20 cellular contexts compared by ENCODE assay signal in genomic region chr15:71686221-71687050, GRCh38.
DNase-seq lines count a peak whose midpoint lies in the region; ATAC-seq, FAIRE-seq and TF ChIP-seq lines count a peak whose summit lies in the region.
"Had no signal": no experiment of that assay in that cellular context is flagged by ENCODE, and none has a peak within 500 bp of the region (broad histone marks: within the 10 kb centered on the region; RNA-seq: fewer than 3 reads in every experiment).

No MANE protein-coding gene starts in this region.

- H2BK15ac ChIP-seq in mesenchymal stem cell (ENCODE audit: low read depth, poor library complexity, severe bottlenecking), result no peak overlapping the region

- BruUV-seq in mammary epithelial cell (replicated peaks; lab: Mats Ljungman, UMichigan), result no TSS peak

- TF ChIP-seq CTCF in SK-N-SH (IDR thresholded peaks at IDR 0.05) (no peak), mammary epithelial cell (conservative IDR thresholded peaks at IDR 0.05 in 1 of 2, IDR thresholded peaks at IDR 0.05 in 1 of 2; ENCODE audit: extremely low read depth in 1 of 2, insufficient read depth in 1 of 2, low read depth in 1 of 2, low read length in 2 of 2) (no peak)
- no peak for TF ChIP-seq CTCF in CD8-positive, alpha-beta T cell (IDR thresholded peaks at IDR 0.05)

- H3K79me2 ChIP-seq in SK-N-SH (ENCODE audit: insufficient read depth), result no peaks in the 10 kb centered on the region
- no peaks in the 10 kb centered on the region for H3K79me2 ChIP-seq in mammary epithelial cell (ENCODE audit: insufficient read depth, low read length)

- H4K20me1 ChIP-seq in SK-N-SH (ENCODE audit: insufficient read depth) (no peaks in the 10 kb centered on the region), mammary epithelial cell (ENCODE audit: insufficient read depth, low read length) (no peaks in the 10 kb centered on the region)

- no peak overlapping the region for H2AFZ ChIP-seq in SK-N-SH (ENCODE audit: low read depth)
- no peak overlapping the region for H2AFZ ChIP-seq in mesenchymal stem cell (ENCODE audit: low read depth, low read length)
- H2AFZ ChIP-seq in mammary epithelial cell (ENCODE audit: low read depth, low read length), result no peak overlapping the region

- no peak overlapping the region for H4K91ac ChIP-seq in mesenchymal stem cell (ENCODE audit: low read length)

- H3K4me1 Mint-ChIP-seq in CD8-positive, alpha-beta T cell (ENCODE audit: low read depth), result peaks cover 3% of the 10 kb centered on the region

- no peak overlapping the region for H4K8ac ChIP-seq in mesenchymal stem cell (ENCODE audit: low read length)

- CTCF ChIA-PET in SK-N-SH (lab: Yijun Ruan, JAX) (no interaction called here), mammary epithelial cell (lab: Charles Lee; ENCODE audit: low non-redundant PET) (no interaction called here)
- CTCF ChIA-PET in CD8-positive, alpha-beta T cell (lab: Charles Lee), result interaction anchor here (1.0 kb wide), 1 partner anchor 44 kb away, joined by 4 read pairs; no protein-coding TSS in a partner anchor

- no peak for TF ChIP-seq EP300 in SK-N-SH (IDR thresholded peaks at IDR 0.05; ENCODE audit: borderline replicate concordance in 1 of 2, low read depth in 1 of 2, low read length in 1 of 2)

- no peaks in the 10 kb centered on the region for H3K9me2 ChIP-seq in SK-N-SH

- no peak overlapping the region for H3K14ac ChIP-seq in mesenchymal stem cell (ENCODE audit: low read length in 2 of 2)

- peak; percentile 57 for FAIRE-seq in HTR-8/SVneo (lab: Jason Lieb, UNC)
- FAIRE-seq: GM12878, RCC 7860 had no signal

- POLR2A ChIA-PET in SK-N-SH (lab: Yijun Ruan, JAX), result no interaction called here
- POLR2A ChIA-PET in CD8-positive, alpha-beta T cell (lab: Charles Lee), result no interaction called here

- H2BK120ac ChIP-seq in mesenchymal stem cell (ENCODE audit: low read depth, low read length), result no peak overlapping the region

- no peak overlapping the region for H3K18ac ChIP-seq in mesenchymal stem cell (ENCODE audit: low read depth in 1 of 2, low read length in 2 of 2)

- H3K27ac ChIP-seq in SK-N-SH (ENCODE audit: low read depth in 2 of 2, low read length in 1 of 2) (peak overlapping the region; percentile 69 to 76; a peak in 3 of 4 replicates), mesenchymal stem cell (ENCODE audit: low read length, poor library complexity, severe bottlenecking) (no peak overlapping the region), mammary epithelial cell (ENCODE audit: insufficient read depth, low read depth, low read length) (no peak overlapping the region)
- H3K27ac ChIP-seq in CD8-positive, alpha-beta T cell (ENCODE audit: low read depth, low read length), result no peak overlapping the region
- H3K27ac ChIP-seq: HL-60 had no signal

- peak overlapping the region; percentile 74 for H2AK5ac ChIP-seq in mesenchymal stem cell (ENCODE audit: low read length, severe bottlenecking)

- H3K4ac ChIP-seq in mesenchymal stem cell (ENCODE audit: low read depth in 1 of 2, low read length in 2 of 2), result no peak overlapping the region

- H3K79me1 ChIP-seq in mesenchymal stem cell (replicated peaks; ENCODE audit: low read length, poor library complexity, severe bottlenecking), result peaks cover 1% of the 10 kb centered on the region

- peaks cover 34% of the 10 kb centered on the region for H3F3A ChIP-seq in SK-N-SH (replicated peaks; ENCODE audit: insufficient read depth)

- H3K9me3 ChIP-seq in SK-N-SH, result no peaks in the 10 kb centered on the region
- H3K9me3 ChIP-seq in mesenchymal stem cell (ENCODE audit: control insufficient read depth, low read length), result no peaks in the 10 kb centered on the region
- H3K9me3 ChIP-seq in mammary epithelial cell (replicated peaks; ENCODE audit: insufficient read depth, low read length), result no peaks in the 10 kb centered on the region
- no peaks in the 10 kb centered on the region for H3K9me3 ChIP-seq in CD8-positive, alpha-beta T cell (ENCODE audit: low read length)
- H3K9me3 ChIP-seq: BE2C had no signal

- H3K4me2 ChIP-seq in SK-N-SH, result no peak overlapping the region
- H3K4me2 ChIP-seq in mesenchymal stem cell (ENCODE audit: low read length, poor library complexity, severe bottlenecking), result no peak overlapping the region
- no peak overlapping the region for H3K4me2 ChIP-seq in mammary epithelial cell (ENCODE audit: insufficient read depth, low read depth, low read length)

- H3K23ac ChIP-seq in mesenchymal stem cell (ENCODE audit: low read length in 2 of 2), result no peak overlapping the region

- dilution Hi-C loops in mammary epithelial cell (cut with HindIII; ENCODE audit: low sequenced_read_pairs), result no loop called here

- H3K4me1 ChIP-seq in SK-N-SH (ENCODE audit: control insufficient read depth in 1 of 2, insufficient read depth in 2 of 2, low read depth in 1 of 2, low read length in 1 of 2) (peaks cover 9 to 35% of the 10 kb centered on the region in 2 experiments), mesenchymal stem cell (ENCODE audit: control insufficient read depth, insufficient read depth, low read depth, low read length) (peaks cover 6% of the 10 kb centered on the region), mammary epithelial cell (ENCODE audit: insufficient read depth, low read length) (peaks cover 7% of the 10 kb centered on the region)
- no peaks in the 10 kb centered on the region for H3K4me1 ChIP-seq in CD8-positive, alpha-beta T cell (ENCODE audit: insufficient read depth, low read length)
- H3K4me1 ChIP-seq: BE2C had no signal

- no peak overlapping the region for H3K4me3 Mint-ChIP-seq in CD8-positive, alpha-beta T cell
- H3K4me3 Mint-ChIP-seq: H9 had no signal

- H2BK5ac ChIP-seq in mesenchymal stem cell (ENCODE audit: low read depth, low read length, poor library complexity, severe bottlenecking), result no peak overlapping the region

- intact Hi-C loops in mammary epithelial cell (cut with micrococcal nuclease), result no loop called here
- intact Hi-C loops in CD8-positive, alpha-beta T cell (cut with DNase I, micrococcal nuclease), result no loop called here

- H3K36me3 Mint-ChIP-seq in CD8-positive, alpha-beta T cell, result no peaks in the 10 kb centered on the region

- DNase-seq in COLO829 (ENCODE audit: low spot score) (peak; percentile 9), HTR-8/SVneo (ENCODE audit: insufficient read length, low spot score) (no peak), SK-N-SH (no peak), mesenchymal stem cell (no peak), NCI-H226 (no peak), mammary epithelial cell (no peak)
- no peak for DNase-seq in CD8-positive, alpha-beta T cell
- DNase-seq: BE2C, COR-L47, DND-41, H9, Karpas-422, NCI-H1417, NCI-H1694 treated with DMSO at 0.1 percent for 48 hours, NCI-H345, OCI-M1 had no signal

- H3K36me3 ChIP-seq in SK-N-SH (replicated peaks in 1 of 2; ENCODE audit: control insufficient read depth in 1 of 2, insufficient read depth in 2 of 2, low read length in 1 of 2) (no peaks in the 10 kb centered on the region), mesenchymal stem cell (ENCODE audit: control insufficient read depth in 1 of 2, insufficient read depth in 2 of 2, low read depth in 1 of 2, low read length in 2 of 2) (no peaks in the 10 kb centered on the region), mammary epithelial cell (ENCODE audit: insufficient read depth, low read length) (no peaks in the 10 kb centered on the region)
- no peaks in the 10 kb centered on the region for H3K36me3 ChIP-seq in CD8-positive, alpha-beta T cell (ENCODE audit: insufficient read depth, low read length)
- H3K36me3 ChIP-seq: BE2C had no signal

- H3K27me3 ChIP-seq in SK-N-SH (ENCODE audit: insufficient read depth) (no peaks in the 10 kb centered on the region), mesenchymal stem cell (ENCODE audit: control insufficient read depth in 1 of 2, insufficient read depth in 1 of 2, low read length in 2 of 2) (no peaks in the 10 kb centered on the region), mammary epithelial cell (ENCODE audit: insufficient read depth, low read length) (no peaks in the 10 kb centered on the region)
- H3K27me3 ChIP-seq in CD8-positive, alpha-beta T cell (ENCODE audit: insufficient read depth, low read length), result no peaks in the 10 kb centered on the region

- WGBS in SK-N-SH (ENCODE audit: low lambda C conversion rate), result 93% methylated on average over 4 of the region's 4 CpGs
- WGBS in mesenchymal stem cell, result 83% methylated on average over 3 of the region's 4 CpGs
- WGBS in mammary epithelial cell (ENCODE audit: low coverage, missing lambda C conversion rate), result 86% methylated on average over 4 of the region's 4 CpGs

- peaks cover 24% of the 10 kb centered on the region for H3K27me3 Mint-ChIP-seq in CD8-positive, alpha-beta T cell (ENCODE audit: low read depth)

- no peak for ATAC-seq in CD8-positive, alpha-beta T cell
- ATAC-seq: GM12878, Right ventricle myocardium inferior had no signal

- no peak for TF ChIP-seq RAD21 in SK-N-SH (IDR thresholded peaks at IDR 0.05; ENCODE audit: low read length)

- H2BK12ac ChIP-seq in mesenchymal stem cell (ENCODE audit: low read length in 2 of 2), result no peak overlapping the region

- in situ Hi-C loops in mammary epithelial cell (cut with MboI; ENCODE audit: low sequenced_read_pairs in 2 of 2), result no loop called here

- H3K27ac Mint-ChIP-seq in CD8-positive, alpha-beta T cell, result no peak overlapping the region
- H3K27ac Mint-ChIP-seq: H9 had no signal

- H3K4me3 ChIP-seq in SK-N-SH (ENCODE audit: low read depth in 2 of 2, low read length in 1 of 2) (no peak overlapping the region), mesenchymal stem cell (ENCODE audit: insufficient read depth in 1 of 2, low read depth in 1 of 2, low read length in 2 of 2) (no peak overlapping the region), mammary epithelial cell (replicated peaks in 1 of 3; ENCODE audit: insufficient read depth in 1 of 3, low read depth in 2 of 3, low read length in 3 of 3) (no peak overlapping the region)
- no peak overlapping the region for H3K4me3 ChIP-seq in CD8-positive, alpha-beta T cell (ENCODE audit: low read depth, low read length)
- H3K4me3 ChIP-seq: GM12878 had no signal

- no peak overlapping the region for H3K9ac ChIP-seq in SK-N-SH
- no peak overlapping the region for H3K9ac ChIP-seq in mesenchymal stem cell (ENCODE audit: low read length)
- H3K9ac ChIP-seq in mammary epithelial cell (ENCODE audit: insufficient read depth, low read length), result no peak overlapping the region

- no peaks in the 10 kb centered on the region for H3K9me3 Mint-ChIP-seq in CD8-positive, alpha-beta T cell

TF ChIP-seq in SK-N-SH, 30 proteins besides CTCF, POLR2A, EP300 and RAD21 (continues in another document):
- no peak for TF ChIP-seq IRF3 (IDR thresholded peaks at IDR 0.05; ENCODE audit: low read depth, low read length)

Comparison
In these comparisons a context has a peak if more than half of its experiments do, and no peak if none do; other contexts are left out.
1. H3K27ac ChIP-seq: peak in SK-N-SH (2 of 2); none in mesenchymal stem cell (single experiment), mammary epithelial cell (single experiment) and CD8-positive, alpha-beta T cell (single experiment).